ENCODE assay signal across 8 cellular contexts in genomic region chr14:104137297-104138097, GRCh38. TPM values are rescaled to one million over a fixed set of nuclear protein-coding genes. Genes with fewer than 3 reads are reported as not detected.
DNase-seq lines count a peak whose midpoint lies in the region; ATAC-seq and TF ChIP-seq lines count a peak whose summit lies in the region.

No MANE protein-coding gene starts in this region.

- no peak for TF ChIP-seq POLR2A in NB4 (IDR thresholded peaks at IDR 0.05; ENCODE audit: extremely low read depth, insufficient read length)

- intact Hi-C loops in left colon (cut with DNase I, micrococcal nuclease) = loop anchor here (5.0 kb wide), 2 partner anchors 425 to 430 kb away; no protein-coding TSS in a partner anchor

- TF ChIP-seq CTCF in NB4 (IDR thresholded peaks at IDR 0.05; ENCODE audit: low read depth, low read length) = peak; percentile 41

- H3K4me3 ChIP-seq in NB4 (ENCODE audit: low read depth, low read length) = no peak overlapping the region

- peak; percentile 92 for DNase-seq in GM03348 (ENCODE audit: low spot score)
- peak; percentile 52 for DNase-seq in NB4 (ENCODE audit: low read depth)
- DNase-seq in activated CD4-positive, CD25-positive, alpha-beta regulatory T cell treated with anti-CD3 and anti-CD28 coated beads, Interleukin-2, amount 50 U/mL, for 72 hours = peak; percentile 78
- peak; percentile 27 for DNase-seq in cerebellar cortex (ENCODE audit: low spot score)
- DNase-seq in left colon = peak in 1 of 2 donors; percentile 76
- DNase-seq in stimulated activated CD4-positive, alpha-beta T cell treated with anti-CD3 and anti-CD28 coated beads, Interleukin-2, amount 100 ng/mL, for 4 hours (ENCODE audit: low read depth) = peak; percentile 36
- DNase-seq in amniotic stem cell (lab: John Stamatoyannopoulos, UW) = no peak

- peak; percentile 78 for ATAC-seq in left colon
- no peak for ATAC-seq in GM18511 (IDR thresholded peaks at IDR 0.05; ENCODE audit: unreplicated experiment)

RNA-seq across cellular contexts. Expression of gene KIF26A, which starts 0.9 kb away (rescaled TPM):
- 1 to 10 TPM; 5.7 to 5.8 TPM for total RNA-seq in left colon

RNA-seq across cellular contexts. Expression of gene ASPG, which starts 52.0 kb away (rescaled TPM):
- 10 to 100 TPM in 1 of 2 donors, 1 to 10 TPM in 1; 9.4 to 60.8 TPM for total RNA-seq in left colon
